In genomic region chr19:31629936-31630335, GRCh38 we compare ENCODE assay signal across 22 cellular contexts.
A peak's percentile ranks its signal among the peaks of the same experiment; 100 is the strongest.
DNase-seq lines count a peak whose midpoint lies in the region; ATAC-seq and TF ChIP-seq lines count a peak whose summit lies in the region.
"Had no signal": no experiment of that assay in that cellular context is flagged by ENCODE, and none has a peak within 500 bp of the region (broad histone marks: within the 10 kb centered on the region; RNA-seq: fewer than 3 reads in every experiment).

No MANE protein-coding gene starts in this region.

- no peak overlapping the region for H3K4me2 ChIP-seq in neural cell (ENCODE audit: low read length)
- H3K4me2 ChIP-seq: BLaER1 had no signal

- H4K20me1 ChIP-seq in neural cell (ENCODE audit: insufficient read depth): no peaks in the 10 kb centered on the region
- H4K20me1 ChIP-seq: BLaER1 had no signal

- H3K79me2 ChIP-seq in neural cell (replicated peaks; ENCODE audit: insufficient read depth, low read length): no peaks in the 10 kb centered on the region

- no peak overlapping the region for H3K4me3 ChIP-seq in neural cell (ENCODE audit: low read length)
- H3K4me3 ChIP-seq: BLaER1, GM12878 had no signal

- H3K9me3 Mint-ChIP-seq in brain (no peaks in the 10 kb centered on the region), mesothelial cell of epicardium (no peaks in the 10 kb centered on the region), type B pancreatic cell (no peaks in the 10 kb centered on the region)
- H3K9me3 Mint-ChIP-seq: CD8-positive, alpha-beta memory T cell had no signal

- DNase-seq in mesothelial cell of epicardium (ENCODE audit: low spot score in 2 of 2, unreplicated experiment in 2 of 2) (peak in 1 of 2 experiments; percentile 39), type B pancreatic cell (ENCODE audit: extremely low spot score, unreplicated experiment) (peak; percentile 53), pons (ENCODE audit: low spot score) (no peak), NCI-H2029 (lab: John Stamatoyannopoulos, UW) (no peak), GM10248 (ENCODE audit: extremely low spot score) (no peak)
- DNase-seq: 8988T; ACHN; BE2C; C1 segment of cervical spinal cord; CD4-positive, alpha-beta memory T cell; CD4-positive, CD25-positive, alpha-beta regulatory T cell; CD8-positive, alpha-beta memory T cell; COR-L47; DMS 273 treated with DMSO at 0.1 percent for 48 hours; DMS79 treated with DMSO at 0.1 percent for 48 hours; GF-D8 had no signal

- ATAC-seq in GM19467 (IDR thresholded peaks at IDR 0.05; ENCODE audit: unreplicated experiment): no peak
- ATAC-seq: GM12878 had no signal

- H3K27ac ChIP-seq in neural cell (ENCODE audit: low read length): peak overlapping the region; percentile 31
- H3K27ac ChIP-seq: BLaER1 had no signal

- TF ChIP-seq CTCF in brain (conservative IDR thresholded peaks at IDR 0.05) (no peak), mesothelial cell of epicardium (IDR thresholded peaks at IDR 0.05; ENCODE audit: unreplicated experiment) (no peak), neural cell (IDR thresholded peaks at IDR 0.05; ENCODE audit: poor library complexity, severe bottlenecking) (no peak), type B pancreatic cell (conservative IDR thresholded peaks at IDR 0.05) (no peak), GM10248 (IDR thresholded peaks at IDR 0.05; ENCODE audit: control extremely low read depth, extremely low read depth, low read depth, missing control alignments) (no peak)

- no peak overlapping the region for H3K9ac ChIP-seq in neural cell (ENCODE audit: low read length)
- H3K9ac ChIP-seq: BLaER1 had no signal

- H3K4me1 Mint-ChIP-seq in brain: peaks cover 17% of the 10 kb centered on the region
- H3K4me1 Mint-ChIP-seq in mesothelial cell of epicardium: peaks cover 49% of the 10 kb centered on the region
- H3K4me1 Mint-ChIP-seq in type B pancreatic cell (ENCODE audit: unreplicated experiment): peaks cover 14% of the 10 kb centered on the region
- H3K4me1 Mint-ChIP-seq: CD14-positive monocyte; CD4-positive, alpha-beta memory T cell; CD4-positive, CD25-positive, alpha-beta regulatory T cell; CD8-positive, alpha-beta memory T cell had no signal

- H3K27ac Mint-ChIP-seq in brain (peak overlapping the region in 3 of 5 experiments; percentile 41 to 79 (median 71)), mesothelial cell of epicardium (peak overlapping the region; percentile 42), type B pancreatic cell (no peak overlapping the region)
- H3K27ac Mint-ChIP-seq: CD14-positive monocyte; CD4-positive, alpha-beta memory T cell; CD4-positive, CD25-positive, alpha-beta regulatory T cell; CD8-positive, alpha-beta memory T cell had no signal

- H3K27me3 ChIP-seq in neural cell (ENCODE audit: insufficient read depth, low read depth, low read length): no peaks in the 10 kb centered on the region
- H3K27me3 ChIP-seq: BE2C, BLaER1 had no signal

- POLR2A ChIA-PET in GM10248 (lab: Yijun Ruan, JAX): no interaction called here

- no peaks in the 10 kb centered on the region for H3K9me3 ChIP-seq in neural cell (ENCODE audit: low read length)
- H3K9me3 ChIP-seq: BE2C, BLaER1 had no signal

- no peaks in the 10 kb centered on the region for H3K36me3 Mint-ChIP-seq in brain
- H3K36me3 Mint-ChIP-seq in mesothelial cell of epicardium: no peaks in the 10 kb centered on the region
- no peaks in the 10 kb centered on the region for H3K36me3 Mint-ChIP-seq in type B pancreatic cell
- H3K36me3 Mint-ChIP-seq: CD14-positive monocyte; CD4-positive, alpha-beta memory T cell; CD4-positive, CD25-positive, alpha-beta regulatory T cell; CD8-positive, alpha-beta memory T cell had no signal

- no peak overlapping the region for H2AFZ ChIP-seq in neural cell (ENCODE audit: low read depth, low read length)

- no peak for TF ChIP-seq RAD21 in neural cell (conservative IDR thresholded peaks at IDR 0.05)

- no peak for TF ChIP-seq EP300 in neural cell (conservative IDR thresholded peaks at IDR 0.05; ENCODE audit: poor library complexity, severe bottlenecking)

- H3K9me2 ChIP-seq in neural cell (ENCODE audit: insufficient read depth, low read length): no peaks in the 10 kb centered on the region

- no peaks in the 10 kb centered on the region for H3F3A ChIP-seq in neural cell (ENCODE audit: insufficient read depth, low read length, poor library complexity, severe bottlenecking)

- CTCF ChIA-PET in GM10248 (lab: Yijun Ruan, JAX): interaction anchor here (1.0 kb wide), 1 partner anchor 9 kb away, joined by 3 read pairs; no protein-coding TSS in a partner anchor

- H3K36me3 ChIP-seq in neural cell (ENCODE audit: insufficient read depth, low read length): no peaks in the 10 kb centered on the region
- H3K36me3 ChIP-seq: BE2C, BLaER1 had no signal

- H3K27me3 Mint-ChIP-seq in brain: no peaks in the 10 kb centered on the region
- peaks cover 9% of the 10 kb centered on the region for H3K27me3 Mint-ChIP-seq in mesothelial cell of epicardium (ENCODE audit: low read depth)
- peaks cover 45% of the 10 kb centered on the region for H3K27me3 Mint-ChIP-seq in type B pancreatic cell
- H3K27me3 Mint-ChIP-seq: CD4-positive, CD25-positive, alpha-beta regulatory T cell had no signal

- H3K4me3 Mint-ChIP-seq in brain (no peak overlapping the region), mesothelial cell of epicardium (no peak overlapping the region), type B pancreatic cell (no peak overlapping the region)
- H3K4me3 Mint-ChIP-seq: CD14-positive monocyte; CD4-positive, alpha-beta memory T cell; CD4-positive, CD25-positive, alpha-beta regulatory T cell; CD8-positive, alpha-beta memory T cell had no signal

TF ChIP-seq in neural cell, 6 proteins besides CTCF, POLR2A, EP300 and RAD21:
- TF ChIP-seq TAF1 (IDR thresholded peaks at IDR 0.05; ENCODE audit: low read depth) (no peak), POLR2AphosphoS5 (IDR thresholded peaks at IDR 0.05) (no peak), SMC3 (conservative IDR thresholded peaks at IDR 0.05; ENCODE audit: poor library complexity) (no peak), MXI1 (conservative IDR thresholded peaks at IDR 0.05; ENCODE audit: poor library complexity, severe bottlenecking) (no peak), EZH2 (IDR thresholded peaks at IDR 0.05; ENCODE audit: borderline replicate concordance, insufficient read depth, low read length, poor library complexity, severe bottlenecking) (no peak)
- TF ChIP-seq, protein P1, sequence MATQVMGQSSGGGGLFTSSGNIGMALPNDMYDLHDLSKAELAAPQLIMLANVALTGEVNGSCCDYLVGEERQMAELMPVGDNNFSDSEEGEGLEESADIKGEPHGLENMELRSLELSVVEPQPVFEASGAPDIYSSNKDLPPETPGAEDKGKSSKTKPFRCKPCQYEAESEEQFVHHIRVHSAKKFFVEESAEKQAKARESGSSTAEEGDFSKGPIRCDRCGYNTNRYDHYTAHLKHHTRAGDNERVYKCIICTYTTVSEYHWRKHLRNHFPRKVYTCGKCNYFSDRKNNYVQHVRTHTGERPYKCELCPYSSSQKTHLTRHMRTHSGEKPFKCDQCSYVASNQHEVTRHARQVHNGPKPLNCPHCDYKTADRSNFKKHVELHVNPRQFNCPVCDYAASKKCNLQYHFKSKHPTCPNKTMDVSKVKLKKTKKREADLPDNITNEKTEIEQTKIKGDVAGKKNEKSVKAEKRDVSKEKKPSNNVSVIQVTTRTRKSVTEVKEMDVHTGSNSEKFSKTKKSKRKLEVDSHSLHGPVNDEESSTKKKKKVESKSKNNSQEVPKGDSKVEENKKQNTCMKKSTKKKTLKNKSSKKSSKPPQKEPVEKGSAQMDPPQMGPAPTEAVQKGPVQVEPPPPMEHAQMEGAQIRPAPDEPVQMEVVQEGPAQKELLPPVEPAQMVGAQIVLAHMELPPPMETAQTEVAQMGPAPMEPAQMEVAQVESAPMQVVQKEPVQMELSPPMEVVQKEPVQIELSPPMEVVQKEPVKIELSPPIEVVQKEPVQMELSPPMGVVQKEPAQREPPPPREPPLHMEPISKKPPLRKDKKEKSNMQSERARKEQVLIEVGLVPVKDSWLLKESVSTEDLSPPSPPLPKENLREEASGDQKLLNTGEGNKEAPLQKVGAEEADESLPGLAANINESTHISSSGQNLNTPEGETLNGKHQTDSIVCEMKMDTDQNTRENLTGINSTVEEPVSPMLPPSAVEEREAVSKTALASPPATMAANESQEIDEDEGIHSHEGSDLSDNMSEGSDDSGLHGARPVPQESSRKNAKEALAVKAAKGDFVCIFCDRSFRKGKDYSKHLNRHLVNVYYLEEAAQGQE (IDR thresholded peaks at IDR 0.05; ENCODE audit: borderline replicate concordance): no peak
